8 cellular contexts compared by ENCODE assay signal in genomic region chr21:34888569-34889286, GRCh38.
DNase-seq lines count a peak whose midpoint lies in the region; ATAC-seq and TF ChIP-seq lines count a peak whose summit lies in the region.

No MANE protein-coding gene starts in this region.

- no TSS peak for BruUV-seq in Panc1 (replicated peaks; lab: Mats Ljungman, UMichigan)

- H3K27me3 ChIP-seq in Panc1 (ENCODE audit: control insufficient read depth, insufficient read depth, low read length), result 0 out of 2 replicates have a peak, but pooled peaks cover 2% of the 10 kb centered on the region

- no peaks in the 10 kb centered on the region; the same call in 1 of the 2 replicates for H3K36me3 ChIP-seq in Panc1 (ENCODE audit: control insufficient read depth, insufficient read depth, low read length)

- no peaks in the 10 kb centered on the region for H3K27me3 Mint-ChIP-seq in natural killer cell (ENCODE audit: low read depth in 2 of 2)
- H3K27me3 Mint-ChIP-seq in stimulated activated naive B cell treated with anti-CD40 and anti-IgM and Interleukin-4, amounts not matched to agents 10 μg/mL and 1 μg/mL and 100 μg/mL, for 72 hours, result peaks cover 0 to 4% of the 10 kb centered on the region in 2 donors

- intact Hi-C loops in Panc1 (cut with micrococcal nuclease; ENCODE audit: unreplicated experiment) (no loop called here), natural killer cell (cut with micrococcal nuclease) (loop anchor here (1.0 to 5.0 kb wide), 7 partner anchors 46 to 512 kb away; partner anchors contain the start of gene RUNX1)

- TF ChIP-seq CTCF in Panc1 (IDR thresholded peaks at IDR 0.05) (no peak), fibroblast of mammary gland (conservative IDR thresholded peaks at IDR 0.05; ENCODE audit: control insufficient read depth, insufficient read depth, low read depth, low read length) (no peak), natural killer cell (IDR thresholded peaks at IDR 0.05) (no peak)

- H3K4me3 Mint-ChIP-seq in natural killer cell, result peak overlapping the region; percentile 96
- peak overlapping the region; percentile 95 to 100 for H3K4me3 Mint-ChIP-seq in stimulated activated naive B cell treated with anti-CD40 and anti-IgM and Interleukin-4, amounts not matched to agents 10 μg/mL and 1 μg/mL and 100 μg/mL, for 72 hours

- no peaks in the 10 kb centered on the region for H3K36me3 Mint-ChIP-seq in natural killer cell
- H3K36me3 Mint-ChIP-seq in stimulated activated naive B cell treated with anti-CD40 and anti-IgM and Interleukin-4, amounts not matched to agents 10 μg/mL and 1 μg/mL and 100 μg/mL, for 72 hours, result peaks cover 31 to 32% of the 10 kb centered on the region in 2 donors

- H3K4me1 Mint-ChIP-seq in natural killer cell, result peaks cover 24 to 35% of the 10 kb centered on the region in 2 donors
- H3K4me1 Mint-ChIP-seq in stimulated activated naive B cell treated with anti-CD40 and anti-IgM and Interleukin-4, amounts not matched to agents 10 μg/mL and 1 μg/mL and 100 μg/mL, for 72 hours, result peaks cover 20 to 42% of the 10 kb centered on the region in 2 donors

- POLR2A ChIA-PET in Panc1 (lab: Charles Lee), result interaction anchor here (0.7 kb wide), 1 partner anchor 316 kb away, joined by 3 read pairs; no protein-coding TSS in a partner anchor

- peaks cover 3% of the 10 kb centered on the region; the same call in 1 of the 2 replicates for H3K4me1 ChIP-seq in Panc1 (ENCODE audit: control insufficient read depth, insufficient read depth, low read length)

- peak overlapping the region; percentile 65 to 71 for H3K4me3 ChIP-seq in Panc1 (ENCODE audit: low read depth in 2 of 2, low read length in 2 of 2)
- H3K4me3 ChIP-seq in fibroblast of mammary gland (ENCODE audit: control insufficient read depth, low read depth, low read length), result peak overlapping the region; percentile 93

- H3K9me3 Mint-ChIP-seq in natural killer cell, result no peaks in the 10 kb centered on the region
- no peaks in the 10 kb centered on the region for H3K9me3 Mint-ChIP-seq in stimulated activated naive B cell treated with anti-CD40 and anti-IgM and Interleukin-4, amounts not matched to agents 10 μg/mL and 1 μg/mL and 100 μg/mL, for 72 hours

- peak overlapping the region; percentile 98 for H3K27ac Mint-ChIP-seq in natural killer cell
- H3K27ac Mint-ChIP-seq in stimulated activated naive B cell treated with anti-CD40 and anti-IgM and Interleukin-4, amounts not matched to agents 10 μg/mL and 1 μg/mL and 100 μg/mL, for 72 hours, result peak overlapping the region; percentile 100

- ATAC-seq in GM21737 (IDR thresholded peaks at IDR 0.05; ENCODE audit: unreplicated experiment) (peak; percentile 58), Panc1 (peak; percentile 78), natural killer cell (peak; percentile 46 to 69 (median 50))
- peak; percentile 42 to 47 for ATAC-seq in stimulated activated naive B cell treated with anti-CD40 and anti-IgM and Interleukin-4, amounts not matched to agents 10 μg/mL and 1 μg/mL and 100 μg/mL, for 72 hours (replicated peaks)

- H3K9me3 ChIP-seq in Panc1 (ENCODE audit: control insufficient read depth, insufficient read depth, low read depth, low read length), result no peaks in the 10 kb centered on the region

- CTCF ChIA-PET in Panc1 (lab: Charles Lee), result interaction anchor here (1.5 kb wide), 1 partner anchor 512 kb away, joined by 3 read pairs; no protein-coding TSS in a partner anchor

- DNase-seq in DMS53 (lab: John Stamatoyannopoulos, UW), result peak; percentile 97
- peak; percentile 39 for DNase-seq in KG1 (lab: John Stamatoyannopoulos, UW)
- no peak for DNase-seq in Panc1 (ENCODE audit: low read depth, low spot score)
- peak; percentile 55 for DNase-seq in activated T-helper 1 cell treated with Interleukin-2 at 50 U/mL for 16 hours (ENCODE audit: low read depth)
- DNase-seq in fibroblast of mammary gland (ENCODE audit: low read depth), result peak; percentile 91
- DNase-seq in natural killer cell, result peak; percentile 66
- peak; percentile 82 for DNase-seq in stimulated activated naive B cell treated with anti-CD40 and anti-IgM and Interleukin-4, amounts not matched to agents 10 μg/mL and 1 μg/mL and 100 μg/mL, for 72 hours

- peak overlapping the region; percentile 88 for H3K27ac ChIP-seq in Panc1 (ENCODE audit: low read length)

- in situ Hi-C loops in Panc1 (cut with HindIII; ENCODE audit: low pct_unique_long_range_greater_than_20kb, low sequenced_read_pairs), result no loop called here
